In the genomic region with DNA sequence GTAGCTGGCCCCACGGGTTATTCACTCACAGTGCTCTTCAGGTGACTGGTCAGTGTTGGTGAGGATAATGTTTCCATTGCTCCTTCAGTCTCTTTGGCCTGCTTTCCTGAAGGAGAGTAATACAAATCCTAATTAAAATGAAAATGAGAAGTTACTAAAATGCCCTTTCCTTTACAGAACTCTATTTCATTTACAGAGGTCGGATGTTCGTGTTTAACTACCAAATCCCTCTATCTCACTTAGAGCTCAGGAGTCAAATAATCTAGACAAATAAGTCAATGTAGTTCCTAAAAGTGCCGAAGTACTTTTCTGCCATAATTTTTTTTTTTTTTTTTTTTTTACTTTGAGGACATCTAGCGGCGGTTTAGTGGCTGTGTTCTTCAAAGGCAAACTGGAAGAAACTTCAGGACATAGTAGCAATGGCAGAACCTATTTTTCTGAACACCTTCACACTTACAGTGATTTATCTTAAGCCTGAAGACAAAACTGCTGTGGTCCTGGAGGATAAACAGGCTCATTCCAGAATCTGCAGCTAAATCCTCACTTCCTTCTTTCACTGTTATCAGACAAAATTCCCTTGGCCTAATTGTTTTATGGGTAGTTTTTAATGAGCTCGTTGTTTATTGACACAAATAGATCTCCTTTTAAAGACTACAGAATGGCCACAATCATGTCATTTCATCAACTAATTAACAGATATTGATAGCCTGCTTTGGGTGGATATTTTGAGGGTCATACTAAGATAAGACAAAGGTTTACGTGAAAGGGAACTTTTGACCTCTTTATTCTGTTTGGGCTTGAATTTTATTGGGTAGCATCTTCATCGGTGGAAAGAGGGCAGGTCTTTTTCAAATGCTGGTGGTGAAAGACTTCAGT, we compare ENCODE assay signal across 9 cellular contexts.
A peak's percentile ranks its signal among the peaks of the same experiment; 100 is the strongest.
DNase-seq lines count a peak whose midpoint lies in the region; ATAC-seq and TF ChIP-seq lines count a peak whose summit lies in the region.
"Had no signal": no experiment of that assay in that cellular context is flagged by ENCODE, and none has a peak within 500 bp of the region (broad histone marks: within the 10 kb centered on the region; RNA-seq: fewer than 3 reads in every experiment).

No MANE protein-coding gene starts in this region.

- CTCF ChIA-PET in CD4-positive, alpha-beta T cell (lab: Charles Lee): no interaction called here

- H3K4me1 Mint-ChIP-seq in CD4-positive, alpha-beta T cell (ENCODE audit: low read depth): peaks cover 11% of the 10 kb centered on the region

- no peak overlapping the region for H3K4me3 Mint-ChIP-seq in CD4-positive, alpha-beta T cell

- H3K27me3 ChIP-seq in CD4-positive, alpha-beta T cell (ENCODE audit: control insufficient read depth, insufficient read depth, low read length): no peaks in the 10 kb centered on the region
- no peaks in the 10 kb centered on the region for H3K27me3 ChIP-seq in HUES6 (ENCODE audit: control insufficient read depth, insufficient read depth, low read length)

- H3K36me3 Mint-ChIP-seq in CD4-positive, alpha-beta T cell (ENCODE audit: low read depth): no peaks in the 10 kb centered on the region

- TF ChIP-seq POLR2A in lower leg skin (IDR thresholded peaks at IDR 0.05): no peak

- no peaks in the 10 kb centered on the region for H3K27me3 Mint-ChIP-seq in CD4-positive, alpha-beta T cell

- peaks cover 26% of the 10 kb centered on the region for H3K4me1 ChIP-seq in HUES6 (ENCODE audit: control insufficient read depth, insufficient read depth, low read length)

- POLR2A ChIA-PET in CD4-positive, alpha-beta T cell (lab: Charles Lee): no interaction called here

- no peaks in the 10 kb centered on the region for H3K9me3 ChIP-seq in CD4-positive, alpha-beta T cell (ENCODE audit: control insufficient read depth, low read length)
- H3K9me3 ChIP-seq in HUES6 (ENCODE audit: control insufficient read depth, insufficient read depth, low read depth, low read length): no peaks in the 10 kb centered on the region

- no peaks in the 10 kb centered on the region for H3K36me3 ChIP-seq in HUES6 (ENCODE audit: control insufficient read depth, insufficient read depth, low read length)

- TF ChIP-seq CTCF in CD4-positive, alpha-beta T cell (IDR thresholded peaks at IDR 0.05): peak; percentile 23
- TF ChIP-seq CTCF in WI38 (IDR thresholded peaks at IDR 0.05; ENCODE audit: low read depth, low read length) (peak; percentile 38; the same call in 1 of the 2 replicates), lower leg skin (IDR thresholded peaks at IDR 0.05) (no peak)

- intact Hi-C loops in CD4-positive, alpha-beta T cell (cut with DNase I, micrococcal nuclease): loop anchor here (5.0 kb wide), 1 partner anchor 427 kb away; no protein-coding TSS in a partner anchor
- intact Hi-C loops in lower leg skin (cut with DNase I; ENCODE audit: low total_unique reads): loop anchor here (5.0 kb wide), 1 partner anchor 427 kb away; no protein-coding TSS in a partner anchor

- H3K9ac ChIP-seq in HUES6 (ENCODE audit: low read length): peak overlapping the region; percentile 59

- no peak for ATAC-seq in CD4-positive, alpha-beta T cell (ENCODE audit: poor library complexity)
- no peak for ATAC-seq in GM19463 (IDR thresholded peaks at IDR 0.05; ENCODE audit: unreplicated experiment)

- no peak overlapping the region for H3K4me3 ChIP-seq in HUES6 (ENCODE audit: low read depth, low read length)
- no peak overlapping the region for H3K4me3 ChIP-seq in WI38 (ENCODE audit: low read depth, low read length)
- no peak overlapping the region for H3K4me3 ChIP-seq in lower leg skin (ENCODE audit: low read depth, poor library complexity, severe bottlenecking)

- WGBS in lower leg skin, 2 donors: 32 to 34% methylated on average over 9 of the region's 9 CpGs

- no peak overlapping the region for H3K27ac Mint-ChIP-seq in CD4-positive, alpha-beta T cell

- no peak for DNase-seq in CD4-positive, alpha-beta T cell
- DNase-seq in iPS-NIHi7 (ENCODE audit: extremely low spot score) (peak; percentile 23), epidermal melanocyte (ENCODE audit: insufficient read length, low spot score) (no peak), lower leg skin (ENCODE audit: low spot score in 2 of 2) (no peak)
- DNase-seq in stimulated activated naive CD4-positive, alpha-beta T cell treated with Interleukin-2 at 50 U/mL for 16 hours (lab: John Stamatoyannopoulos, UW): no peak
- DNase-seq: left cardiac atrium had no signal

- no peak overlapping the region for H3K27ac ChIP-seq in CD4-positive, alpha-beta T cell (ENCODE audit: low read depth, low read length)
- H3K27ac ChIP-seq in HUES6 (ENCODE audit: low read depth, low read length): peak overlapping the region; percentile 40; the same call in 1 of the 2 replicates

- H3K9me3 Mint-ChIP-seq in CD4-positive, alpha-beta T cell: no peaks in the 10 kb centered on the region

Comparison
In these comparisons a context has a peak if more than half of its experiments do, and no peak if none do; other contexts are left out.
1. CTCF ChIP-seq: peak in CD4-positive, alpha-beta T cell (single experiment) and WI38 (single experiment); none in lower leg skin (0 of 3).